In genomic region chr20:50958733-50959542, GRCh38 we compare ENCODE assay signal across 1 cellular context.
A peak's percentile ranks its signal among the peaks of the same experiment; 100 is the strongest.
TF ChIP-seq lines count a peak whose summit lies in the region.

Gene MOCS3 (plus strand): TSS chr20:50958818. CDS start chr20:50958843, 25 bp downstream.

TF ChIP-seq in HCT116, 20 proteins besides CTCF, POLR2A, EP300 and RAD21 (continued from another document):
- TF ChIP-seq SRF (IDR thresholded peaks at IDR 0.05; ENCODE audit: low read depth), result no peak; the same call in 1 of the 2 replicates
- TF ChIP-seq YY1 (IDR thresholded peaks at IDR 0.05; ENCODE audit: extremely low read depth, insufficient replicate concordance, low read depth, low read length), result peak; percentile 91
- TF ChIP-seq ELF1 (IDR thresholded peaks at IDR 0.05; ENCODE audit: borderline replicate concordance, low read depth), result peak; percentile 24
- no peak for TF ChIP-seq CBX3 (IDR thresholded peaks at IDR 0.05; ENCODE audit: low read depth)
- TF ChIP-seq FOSL1 (IDR thresholded peaks at IDR 0.05; ENCODE audit: low read depth), result no peak
- no peak; the same call in 1 of the 2 replicates for TF ChIP-seq EGR1 (IDR thresholded peaks at IDR 0.05; ENCODE audit: low read depth)
- no peak for TF ChIP-seq SP1 (IDR thresholded peaks at IDR 0.05; ENCODE audit: low read depth)
- TF ChIP-seq JUND (IDR thresholded peaks at IDR 0.05), result no peak; the same call in 1 of the 2 replicates
- TF ChIP-seq, protein P1, sequence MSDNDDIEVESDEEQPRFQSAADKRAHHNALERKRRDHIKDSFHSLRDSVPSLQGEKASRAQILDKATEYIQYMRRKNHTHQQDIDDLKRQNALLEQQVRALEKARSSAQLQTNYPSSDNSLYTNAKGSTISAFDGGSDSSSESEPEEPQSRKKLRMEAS (IDR thresholded peaks at IDR 0.05), result peak; percentile 74
- TF ChIP-seq ZNF274 (IDR thresholded peaks at IDR 0.05; ENCODE audit: low read depth, low read length), result no peak
